In the genomic region with DNA sequence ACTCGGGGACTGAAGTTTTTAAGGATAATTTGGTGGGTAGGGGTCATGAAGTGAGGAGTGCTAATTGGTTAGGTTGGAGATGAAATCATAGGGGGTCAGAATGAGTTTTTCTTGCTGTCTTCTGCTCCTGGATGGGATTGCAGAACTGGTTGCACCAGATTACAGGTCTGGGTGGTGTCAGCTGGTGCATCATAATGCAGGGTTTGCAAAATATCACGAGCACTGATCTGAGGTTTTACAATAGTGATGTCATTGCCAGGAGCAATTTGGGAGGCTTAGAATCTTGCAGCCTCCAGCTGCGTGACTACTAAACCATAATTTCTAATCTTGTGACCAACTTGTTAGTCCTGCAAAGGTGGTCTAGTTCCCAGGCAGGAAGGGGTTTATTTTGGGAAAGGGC, we compare ENCODE assay signal across 1 cellular context.
TF ChIP-seq lines count a peak whose summit lies in the region.

No MANE protein-coding gene starts in this region.

TF ChIP-seq in HepG2, 621 proteins besides CTCF, POLR2A, EP300 and RAD21:
- no peak for TF ChIP-seq GPN1 (CRISPR knock-in tag; IDR thresholded peaks at IDR 0.05; ENCODE audit: borderline replicate concordance)
- TF ChIP-seq RBAK (CRISPR knock-in tag; IDR thresholded peaks at IDR 0.05) = no peak
- TF ChIP-seq ATF7 (IDR thresholded peaks at IDR 0.05) = 0 out of 2 replicates have a peak, but pooled peaks have one; percentile 29
- no peak for TF ChIP-seq ATF7 (CRISPR knock-in tag; IDR thresholded peaks at IDR 0.05)
- no peak for TF ChIP-seq ZNF572 (CRISPR knock-in tag; IDR thresholded peaks at IDR 0.05)
- 0 out of 2 replicates have a peak, but pooled peaks have one; percentile 2 for TF ChIP-seq CREB1 (IDR thresholded peaks at IDR 0.05)
- no peak for TF ChIP-seq CREB1 (CRISPR knock-in tag; IDR thresholded peaks at IDR 0.05)
- TF ChIP-seq ZFP82 (CRISPR knock-in tag; IDR thresholded peaks at IDR 0.05; ENCODE audit: borderline replicate concordance) = no peak
- no peak for TF ChIP-seq ZNF337 (CRISPR knock-in tag; IDR thresholded peaks at IDR 0.05; ENCODE audit: borderline replicate concordance, low read depth)
- TF ChIP-seq ZNF747 (CRISPR knock-in tag; IDR thresholded peaks at IDR 0.05; ENCODE audit: borderline replicate concordance) = no peak
- TF ChIP-seq ATM (IDR thresholded peaks at IDR 0.05; ENCODE audit: borderline replicate concordance) = no peak
- TF ChIP-seq PHF20 (CRISPR knock-in tag; IDR thresholded peaks at IDR 0.05) = no peak
